36 cellular contexts compared by ENCODE assay signal in genomic region chr19:16213076-16213475, GRCh38. TPM values are rescaled to one million over a fixed set of nuclear protein-coding genes. Genes with fewer than 3 reads are reported as not detected.
DNase-seq lines count a peak whose midpoint lies in the region; ATAC-seq and TF ChIP-seq lines count a peak whose summit lies in the region.
"Had no signal": no experiment of that assay in that cellular context is flagged by ENCODE, and none has a peak within 500 bp of the region (broad histone marks: within the 10 kb centered on the region; RNA-seq: fewer than 3 reads in every experiment).

No MANE protein-coding gene starts in this region.

- ATAC-seq in activated CD4-positive, alpha-beta T cell treated with anti-CD3 and anti-CD28 coated beads for 36 hours = no peak
- ATAC-seq in activated naive CD8-positive, alpha-beta T cell treated with anti-CD3 and anti-CD28 coated beads, Interleukin-2, amount 50 U/mL, for 24 hours = no peak
- ATAC-seq in GM19397 (IDR thresholded peaks at IDR 0.05; ENCODE audit: unreplicated experiment) = no peak
- ATAC-seq: esophagus mucosa, left colon, mucosa of descending colon, Panc1, pancreas had no signal

- no peak overlapping the region for H2AFZ ChIP-seq in PC-9

- CTCF ChIA-PET in activated CD4-positive, alpha-beta T cell treated with anti-CD3 and anti-CD28 coated beads for 36 hours (lab: Charles Lee) = no interaction called here
- CTCF ChIA-PET in activated CD4-positive, alpha-beta T cell treated with anti-CD3 and anti-CD28 coated beads, Interleukin-2, amount 10 ng/mL, durations not matched to agents 7 days and 5 days (lab: Charles Lee) = no interaction called here
- CTCF ChIA-PET in CD8-positive, alpha-beta memory T cell (lab: Charles Lee) = no interaction called here
- CTCF ChIA-PET in PC-9 (lab: Charles Lee) = no interaction called here

- H3F3A ChIP-seq in PC-9 (ENCODE audit: insufficient read depth, low read depth) = no peaks in the 10 kb centered on the region; the same call in none of the 2 replicates

- peaks cover 54% of the 10 kb centered on the region for H3K4me1 Mint-ChIP-seq in activated CD4-positive, alpha-beta T cell treated with anti-CD3 and anti-CD28 coated beads for 36 hours
- H3K4me1 Mint-ChIP-seq in activated CD4-positive, alpha-beta T cell treated with anti-CD3 and anti-CD28 coated beads, Interleukin-2, amount 10 ng/mL, durations not matched to agents 7 days and 5 days = peaks cover 36% of the 10 kb centered on the region
- peaks cover 44 to 78% (median 70%) of the 10 kb centered on the region in 3 donors for H3K4me1 Mint-ChIP-seq in CD8-positive, alpha-beta memory T cell
- peaks cover 78% of the 10 kb centered on the region for H3K4me1 Mint-ChIP-seq in activated naive CD8-positive, alpha-beta T cell treated with anti-CD3 and anti-CD28 coated beads, Interleukin-2, amount 50 U/mL, for 24 hours

- TF ChIP-seq CTCF in PC-9 (conservative IDR thresholded peaks at IDR 0.05) = no peak
- no peak for TF ChIP-seq CTCF in esophagus squamous epithelium (IDR thresholded peaks at IDR 0.05)

- H3K4me2 ChIP-seq in PC-9 = no peak overlapping the region

- intact Hi-C loops in activated CD4-positive, alpha-beta T cell treated with anti-CD3 and anti-CD28 coated beads for 36 hours (cut with DNase I, micrococcal nuclease) = no loop called here
- intact Hi-C loops in PC-9 (cut with micrococcal nuclease; ENCODE audit: unreplicated experiment) (no loop called here), esophagus squamous epithelium (cut with DNase I) (no loop called here)

- no peaks in the 10 kb centered on the region for H3K9me3 ChIP-seq in CD8-positive, alpha-beta memory T cell (ENCODE audit: low read length)
- H3K9me3 ChIP-seq in PC-9 (ENCODE audit: insufficient read depth, low read depth) (no peaks in the 10 kb centered on the region), esophagus squamous epithelium (no peaks in the 10 kb centered on the region)
- H3K9me3 ChIP-seq: mucosa of descending colon, pancreas had no signal

- H3K36me3 ChIP-seq in CD8-positive, alpha-beta memory T cell (ENCODE audit: insufficient read depth, low read length) = peaks cover 23% of the 10 kb centered on the region
- no peaks in the 10 kb centered on the region for H3K36me3 ChIP-seq in PC-9 (ENCODE audit: low read depth)
- H3K36me3 ChIP-seq in esophagus squamous epithelium = peaks cover under 1 to 80% (median 25%) of the 10 kb centered on the region in 3 donors

- peaks cover 3% of the 10 kb centered on the region for H4K20me1 ChIP-seq in PC-9 (ENCODE audit: insufficient read depth)

- peaks cover 76% of the 10 kb centered on the region for H3K36me3 Mint-ChIP-seq in activated CD4-positive, alpha-beta T cell treated with anti-CD3 and anti-CD28 coated beads for 36 hours (ENCODE audit: low read depth)
- H3K36me3 Mint-ChIP-seq in activated CD4-positive, alpha-beta T cell treated with anti-CD3 and anti-CD28 coated beads, Interleukin-2, amount 10 ng/mL, durations not matched to agents 7 days and 5 days (ENCODE audit: low read depth) = peaks cover 90% of the 10 kb centered on the region
- H3K36me3 Mint-ChIP-seq in CD8-positive, alpha-beta memory T cell = peaks cover 3 to 83% (median 40%) of the 10 kb centered on the region in 3 donors
- peaks cover 82% of the 10 kb centered on the region for H3K36me3 Mint-ChIP-seq in activated naive CD8-positive, alpha-beta T cell treated with anti-CD3 and anti-CD28 coated beads, Interleukin-2, amount 50 U/mL, for 24 hours (ENCODE audit: low read depth)

- H3K27ac Mint-ChIP-seq in activated CD4-positive, alpha-beta T cell treated with anti-CD3 and anti-CD28 coated beads for 36 hours = peak overlapping the region; percentile 24
- no peak overlapping the region for H3K27ac Mint-ChIP-seq in activated CD4-positive, alpha-beta T cell treated with anti-CD3 and anti-CD28 coated beads, Interleukin-2, amount 10 ng/mL, durations not matched to agents 7 days and 5 days
- peak overlapping the region in 7 of 8 donors; percentile 8 to 87 (median 69) for H3K27ac Mint-ChIP-seq in CD8-positive, alpha-beta memory T cell
- peak overlapping the region; percentile 26 for H3K27ac Mint-ChIP-seq in activated naive CD8-positive, alpha-beta T cell treated with anti-CD3 and anti-CD28 coated beads, Interleukin-2, amount 50 U/mL, for 24 hours
- H3K27ac Mint-ChIP-seq: activated T-helper 1 cell treated with anti-CD3 and anti-CD28 coated beads, Interleukin-12 subunit alpha, Interleukin-12 subunit beta, Interleukin-2, Interleukin-4 antibody, amounts not matched to agents 30 ng/mL and 10 ng/mL and 1 ng/mL, durations not matched to agents 14 hours and 24 hours and 36 hours; HFFc6 had no signal

- H3K4me3 Mint-ChIP-seq in activated CD4-positive, alpha-beta T cell treated with anti-CD3 and anti-CD28 coated beads for 36 hours = no peak overlapping the region
- no peak overlapping the region for H3K4me3 Mint-ChIP-seq in activated CD4-positive, alpha-beta T cell treated with anti-CD3 and anti-CD28 coated beads, Interleukin-2, amount 10 ng/mL, durations not matched to agents 7 days and 5 days
- peak overlapping the region in 2 of 7 donors; percentile 6 to 7 for H3K4me3 Mint-ChIP-seq in CD8-positive, alpha-beta memory T cell
- no peak overlapping the region for H3K4me3 Mint-ChIP-seq in activated naive CD8-positive, alpha-beta T cell treated with anti-CD3 and anti-CD28 coated beads, Interleukin-2, amount 50 U/mL, for 24 hours
- H3K4me3 Mint-ChIP-seq: activated T-helper 1 cell treated with anti-CD3 and anti-CD28 coated beads, Interleukin-12 subunit alpha, Interleukin-12 subunit beta, Interleukin-2, Interleukin-4 antibody, amounts not matched to agents 30 ng/mL and 10 ng/mL and 1 ng/mL, durations not matched to agents 14 hours and 24 hours and 36 hours; HFFc6; IgD-negative memory B cell had no signal

- H3K27me3 Mint-ChIP-seq in activated CD4-positive, alpha-beta T cell treated with anti-CD3 and anti-CD28 coated beads for 36 hours = no peaks in the 10 kb centered on the region
- H3K27me3 Mint-ChIP-seq in activated CD4-positive, alpha-beta T cell treated with anti-CD3 and anti-CD28 coated beads, Interleukin-2, amount 10 ng/mL, durations not matched to agents 7 days and 5 days = no peaks in the 10 kb centered on the region
- H3K27me3 Mint-ChIP-seq in CD8-positive, alpha-beta memory T cell = no peaks in the 10 kb centered on the region
- no peaks in the 10 kb centered on the region for H3K27me3 Mint-ChIP-seq in activated naive CD8-positive, alpha-beta T cell treated with anti-CD3 and anti-CD28 coated beads, Interleukin-2, amount 50 U/mL, for 24 hours
- H3K27me3 Mint-ChIP-seq: IgD-negative memory B cell had no signal

- H3K9me2 ChIP-seq in PC-9 (ENCODE audit: insufficient read depth) = no peaks in the 10 kb centered on the region

- no peaks in the 10 kb centered on the region for H3K79me2 ChIP-seq in PC-9 (ENCODE audit: low read depth)

- H3K4me1 ChIP-seq in CD8-positive, alpha-beta memory T cell (ENCODE audit: insufficient read depth, low read length) = peaks cover 44% of the 10 kb centered on the region
- no peaks in the 10 kb centered on the region for H3K4me1 ChIP-seq in PC-9 (replicated peaks; ENCODE audit: insufficient read depth)
- H3K4me1 ChIP-seq in esophagus squamous epithelium = no peaks in the 10 kb centered on the region
- H3K4me1 ChIP-seq: pancreas had no signal

- H3K4me3 ChIP-seq in CD8-positive, alpha-beta memory T cell (ENCODE audit: low read length) = no peak overlapping the region
- no peak overlapping the region for H3K4me3 ChIP-seq in PC-9
- no peak overlapping the region for H3K4me3 ChIP-seq in esophagus squamous epithelium
- H3K4me3 ChIP-seq: mucosa of descending colon, pancreas had no signal

- no peak for TF ChIP-seq POLR2A in esophagus squamous epithelium (IDR thresholded peaks at IDR 0.05)

- H3K27ac ChIP-seq in CD8-positive, alpha-beta memory T cell (ENCODE audit: low read depth, low read length) = no peak overlapping the region
- no peak overlapping the region for H3K27ac ChIP-seq in PC-9
- no peak overlapping the region for H3K27ac ChIP-seq in esophagus squamous epithelium
- H3K27ac ChIP-seq: 22Rv1, C4-2B, pancreas, VCaP had no signal

- BruUV-seq in PC-9 (replicated peaks; lab: Mats Ljungman, UMichigan) = no TSS peak

- H3K27me3 ChIP-seq in CD8-positive, alpha-beta memory T cell (ENCODE audit: insufficient read depth, low read length, poor library complexity, severe bottlenecking) = no peaks in the 10 kb centered on the region
- H3K27me3 ChIP-seq in PC-9 (ENCODE audit: insufficient read depth, low read depth) (no peaks in the 10 kb centered on the region), esophagus squamous epithelium (no peaks in the 10 kb centered on the region)
- H3K27me3 ChIP-seq: pancreas had no signal

- POLR2A ChIA-PET in activated CD4-positive, alpha-beta T cell treated with anti-CD3 and anti-CD28 coated beads for 36 hours (lab: Charles Lee) = no interaction called here
- POLR2A ChIA-PET in activated CD4-positive, alpha-beta T cell treated with anti-CD3 and anti-CD28 coated beads, Interleukin-2, amount 10 ng/mL, durations not matched to agents 7 days and 5 days (lab: Charles Lee) = no interaction called here
- POLR2A ChIA-PET in CD8-positive, alpha-beta memory T cell (lab: Charles Lee) = no interaction called here
- POLR2A ChIA-PET in PC-9 (lab: Charles Lee; ENCODE audit: unreplicated experiment) = no interaction called here

- no peaks in the 10 kb centered on the region for H3K9me3 Mint-ChIP-seq in activated CD4-positive, alpha-beta T cell treated with anti-CD3 and anti-CD28 coated beads for 36 hours (ENCODE audit: low read depth)
- peaks cover 2% of the 10 kb centered on the region for H3K9me3 Mint-ChIP-seq in activated CD4-positive, alpha-beta T cell treated with anti-CD3 and anti-CD28 coated beads, Interleukin-2, amount 10 ng/mL, durations not matched to agents 7 days and 5 days
- H3K9me3 Mint-ChIP-seq in CD8-positive, alpha-beta memory T cell = no peaks in the 10 kb centered on the region
- H3K9me3 Mint-ChIP-seq in activated naive CD8-positive, alpha-beta T cell treated with anti-CD3 and anti-CD28 coated beads, Interleukin-2, amount 50 U/mL, for 24 hours = peaks cover 13% of the 10 kb centered on the region
- H3K9me3 Mint-ChIP-seq: activated T-helper 1 cell treated with anti-CD3 and anti-CD28 coated beads, Interleukin-12 subunit alpha, Interleukin-12 subunit beta, Interleukin-2, Interleukin-4 antibody, amounts not matched to agents 30 ng/mL and 10 ng/mL and 1 ng/mL, durations not matched to agents 14 hours and 24 hours and 36 hours; IgD-negative memory B cell had no signal

- DNase-seq in activated CD4-positive, alpha-beta T cell treated with anti-CD3 and anti-CD28 coated beads for 36 hours = no peak
- DNase-seq in activated CD4-positive, alpha-beta T cell treated with anti-CD3 and anti-CD28 coated beads, Interleukin-2, amount 10 ng/mL, durations not matched to agents 7 days and 5 days = no peak
- DNase-seq in CD8-positive, alpha-beta memory T cell = no peak
- DNase-seq in activated naive CD8-positive, alpha-beta T cell treated with anti-CD3 and anti-CD28 coated beads, Interleukin-2, amount 50 U/mL, for 24 hours = no peak
- DNase-seq in iris pigment epithelial cell (ENCODE audit: low read depth) = peak; percentile 64
- no peak for DNase-seq in PC-9
- no peak for DNase-seq in esophagus squamous epithelium (lab: John Stamatoyannopoulos, UW)
- DNase-seq: activated CD4-positive, alpha-beta T cell treated with anti-CD3 and anti-CD28 coated beads for 48 hours; central memory CD4-positive, alpha-beta T cell; dermis blood vessel endothelial cell; GOT3; HFFc6; hippocampal formation; mucosa of descending colon; NCI-H146; NCI-H2107; NCI-H345; NCI-H69; pancreas; SHP77 had no signal

RNA-seq across cellular contexts. Expression of gene AP1M1, which starts 15.4 kb away (rescaled TPM):
- 10 to 100 TPM; 61.8 to 92.0 TPM for total RNA-seq in activated CD4-positive, alpha-beta T cell treated with anti-CD3 and anti-CD28 coated beads for 36 hours
- total RNA-seq in activated CD4-positive, alpha-beta T cell treated with anti-CD3 and anti-CD28 coated beads, Interleukin-2, amount 10 ng/mL, durations not matched to agents 7 days and 5 days = 100 to 1,000 TPM; 129 to 150 TPM
- 100 to 1,000 TPM; 113 to 120 TPM for total RNA-seq in CD8-positive, alpha-beta memory T cell
- polyA plus RNA-seq in CD8-positive, alpha-beta memory T cell = 145 TPM
- total RNA-seq in PC-9 (2021) = 27.5 and 52.8 TPM in 2 replicates
- total RNA-seq in esophagus squamous epithelium = 10 to 100 TPM; 39.3 to 64.6 (median 46.8) TPM

RNA-seq across cellular contexts. Expression of gene FAM32A, which starts 27.9 kb away (rescaled TPM):
- 10 to 100 TPM; 46.3 to 48.2 TPM for total RNA-seq in activated CD4-positive, alpha-beta T cell treated with anti-CD3 and anti-CD28 coated beads for 36 hours
- total RNA-seq in activated CD4-positive, alpha-beta T cell treated with anti-CD3 and anti-CD28 coated beads, Interleukin-2, amount 10 ng/mL, durations not matched to agents 7 days and 5 days = 10 to 100 TPM; 64.1 to 76.8 TPM
- total RNA-seq in CD8-positive, alpha-beta memory T cell = 10 to 100 TPM; 62.4 to 68.3 TPM
- polyA plus RNA-seq in CD8-positive, alpha-beta memory T cell = 127 TPM
- total RNA-seq in PC-9 (2021) (44.3 and 66.5 TPM in 2 replicates), esophagus squamous epithelium (10 to 100 TPM; 53.5 to 97.4 (median 70.8) TPM)

RNA-seq across cellular contexts. Expression of gene CIB3, which starts 39.8 kb away (rescaled TPM):
- total RNA-seq in activated CD4-positive, alpha-beta T cell treated with anti-CD3 and anti-CD28 coated beads for 36 hours = not detected
- not detected for total RNA-seq in activated CD4-positive, alpha-beta T cell treated with anti-CD3 and anti-CD28 coated beads, Interleukin-2, amount 10 ng/mL, durations not matched to agents 7 days and 5 days
- not detected for total RNA-seq in CD8-positive, alpha-beta memory T cell
- not detected for polyA plus RNA-seq in CD8-positive, alpha-beta memory T cell
- total RNA-seq in PC-9 (2021) (not detected in 2 replicates), esophagus squamous epithelium (not detected)
- total RNA-seq: activated T-helper 1 cell treated with anti-CD3 and anti-CD28 coated beads, Interleukin-12 subunit alpha, Interleukin-12 subunit beta, Interleukin-2, Interleukin-4 antibody, amounts not matched to agents 30 ng/mL and 10 ng/mL and 1 ng/mL, durations not matched to agents 14 hours and 24 hours and 36 hours; dermis blood vessel endothelial cell; esophagus mucosa; HFFc6; left colon; lung microvascular endothelial cell; mucosa of descending colon; pancreas; renal cortical epithelial cell; skeletal muscle tissue; temporal lobe; ureter had no signal
- polyA plus RNA-seq: adipose tissue, IgD-negative memory B cell, neural cell, pancreas had no signal
